In the genomic region with DNA sequence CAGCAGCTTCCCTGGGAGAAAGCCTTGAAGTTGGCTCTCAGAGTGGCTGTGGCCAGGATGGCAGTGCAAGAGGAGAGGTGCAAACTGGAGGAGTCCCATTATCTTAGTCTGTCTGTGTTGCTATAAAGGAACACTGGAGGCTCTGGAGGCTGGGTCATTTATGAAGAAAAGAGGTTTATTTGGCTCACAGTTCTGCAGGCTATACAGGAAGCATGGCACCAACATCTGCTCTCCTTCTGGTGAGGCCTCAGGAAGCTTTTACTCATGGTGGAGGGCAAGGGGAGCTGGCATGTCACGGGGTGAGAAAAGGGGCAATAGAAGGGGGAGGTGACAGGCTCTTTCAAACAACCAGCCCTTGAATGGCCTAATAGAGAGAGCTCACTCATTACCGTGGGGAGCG, we compare ENCODE assay signal across 29 cellular contexts.
"Had no signal": no experiment of that assay in that cellular context is flagged by ENCODE, and none has a peak within 500 bp of the region (broad histone marks: within the 10 kb centered on the region; RNA-seq: fewer than 3 reads in every experiment).

No MANE protein-coding gene starts in this region.

- H3K36me3 Mint-ChIP-seq: activated naive CD8-positive, alpha-beta T cell treated with anti-CD3 and anti-CD28 coated beads, Interleukin-2, amount 10 ng/mL, durations not matched to agents 7 days and 5 days had no signal

- H3K4me3 ChIP-seq: ascending aorta, body of pancreas, breast epithelium, SJCRH30, SK-N-MC had no signal

- H3K27ac Mint-ChIP-seq: activated CD4-positive, alpha-beta T cell treated with anti-CD3 and anti-CD28 coated beads, Interleukin-2, amount 10 ng/mL, durations not matched to agents 24 days and 14 days; activated CD8-positive, alpha-beta T cell treated with anti-CD3 and anti-CD28 coated beads, Interleukin-2, amount 10 ng/mL, durations not matched to agents 7 days and 5 days; activated naive CD4-positive, alpha-beta T cell treated with anti-CD3 and anti-CD28 coated beads, Interleukin-2, amount 50 U/mL, for 24 hours; activated naive CD8-positive, alpha-beta T cell treated with anti-CD3 and anti-CD28 coated beads, Interleukin-2, amount 10 ng/mL, durations not matched to agents 7 days and 5 days; activated T-cell treated with anti-CD3 and anti-CD28 coated beads, Interleukin-2, amount 50 U/mL, for 24 hours; activated T-helper 2 cell treated with anti-CD3 and anti-CD28 coated beads, Interferon-gamma antibody, Interleukin-2, Interleukin-4, amounts not matched to agents 10 μg/mL and 5 μg/mL and 100 μg/mL, durations not matched to agents 14 hours and 24 hours and 36 hours had no signal

- H3K4me1 Mint-ChIP-seq: activated CD4-positive, alpha-beta T cell treated with anti-CD3 and anti-CD28 coated beads, Interleukin-2, amount 10 ng/mL, durations not matched to agents 24 days and 14 days; activated naive CD4-positive, alpha-beta T cell treated with anti-CD3 and anti-CD28 coated beads, Interleukin-2, amount 50 U/mL, for 24 hours; activated naive CD8-positive, alpha-beta T cell treated with anti-CD3 and anti-CD28 coated beads, Interleukin-2, amount 10 ng/mL, durations not matched to agents 7 days and 5 days had no signal

- DNase-seq: activated CD4-positive, alpha-beta T cell treated with anti-CD3 and anti-CD28 coated beads for 1 hour; activated CD4-positive, alpha-beta T cell treated with anti-CD3 and anti-CD28 coated beads, Interleukin-2, amount 10 ng/mL, durations not matched to agents 24 days and 14 days; activated CD4-positive, alpha-beta T cell treated with anti-CD3 and anti-CD28 coated beads, Interleukin-2, amount 50 U/mL, for 4 hours; activated CD4-positive, CD25-positive, alpha-beta regulatory T cell; activated CD8-positive, alpha-beta T cell treated with anti-CD3 and anti-CD28 coated beads, Interleukin-2, amount 10 ng/mL, durations not matched to agents 7 days and 5 days; activated gamma-delta T cell; activated naive CD4-positive, alpha-beta T cell treated with Interleukin-2 at 50 U/mL for 16 hours; activated naive CD8-positive, alpha-beta T cell treated with anti-CD3 and anti-CD28 coated beads, Interleukin-2, amount 10 ng/mL, durations not matched to agents 7 days and 5 days; activated T-cell treated with anti-CD3 and anti-CD28 coated beads, Interleukin-2, amount 50 U/mL, for 24 hours; amygdala; body of pancreas; Karpas-422; KBM-7; NCI-H1105; NCI-H1436; NCI-H1694; NCI-H2029; NCI-H345; NCI-H524 treated with DMSO at 0.1 percent for 48 hours; SHP77; SJCRH30; T1000; WERI-Rb-1 had no signal

- H3K27ac ChIP-seq: ascending aorta, body of pancreas, breast epithelium, SJCRH30, SK-N-MC, WERI-Rb-1 had no signal

- H3K27me3 ChIP-seq: ascending aorta, body of pancreas, breast epithelium, SJCRH30 had no signal

- ATAC-seq: activated CD8-positive, alpha-beta T cell treated with anti-CD3 and anti-CD28 coated beads, Interleukin-2, amount 10 ng/mL, durations not matched to agents 7 days and 5 days; body of pancreas; Panc1 had no signal

- H3K4me3 Mint-ChIP-seq: activated CD4-positive, alpha-beta T cell treated with anti-CD3 and anti-CD28 coated beads, Interleukin-2, amount 10 ng/mL, durations not matched to agents 24 days and 14 days; activated CD8-positive, alpha-beta T cell treated with anti-CD3 and anti-CD28 coated beads, Interleukin-2, amount 10 ng/mL, durations not matched to agents 7 days and 5 days; activated naive CD4-positive, alpha-beta T cell treated with anti-CD3 and anti-CD28 coated beads, Interleukin-2, amount 50 U/mL, for 24 hours; activated naive CD8-positive, alpha-beta T cell treated with anti-CD3 and anti-CD28 coated beads, Interleukin-2, amount 10 ng/mL, durations not matched to agents 7 days and 5 days; activated T-cell treated with anti-CD3 and anti-CD28 coated beads, Interleukin-2, amount 50 U/mL, for 24 hours had no signal

- H3K4me1 ChIP-seq: ascending aorta, breast epithelium, SJCRH30 had no signal

- H3K27me3 Mint-ChIP-seq: activated naive CD4-positive, alpha-beta T cell treated with anti-CD3 and anti-CD28 coated beads, Interleukin-2, amount 50 U/mL, for 24 hours had no signal

- H3K9me3 ChIP-seq: ascending aorta, body of pancreas, breast epithelium, SJCRH30 had no signal

- H3K9me3 Mint-ChIP-seq: activated naive CD4-positive, alpha-beta T cell treated with anti-CD3 and anti-CD28 coated beads, Interleukin-2, amount 50 U/mL, for 24 hours; activated T-cell treated with anti-CD3 and anti-CD28 coated beads, Interleukin-2, amount 50 U/mL, for 24 hours; activated T-helper 2 cell treated with anti-CD3 and anti-CD28 coated beads, Interferon-gamma antibody, Interleukin-2, Interleukin-4, amounts not matched to agents 10 μg/mL and 5 μg/mL and 100 μg/mL, durations not matched to agents 14 hours and 24 hours and 36 hours had no signal

- H3K36me3 ChIP-seq: ascending aorta, breast epithelium, SJCRH30 had no signal
